ENCODE assay signal across 15 cellular contexts in the genomic region with DNA sequence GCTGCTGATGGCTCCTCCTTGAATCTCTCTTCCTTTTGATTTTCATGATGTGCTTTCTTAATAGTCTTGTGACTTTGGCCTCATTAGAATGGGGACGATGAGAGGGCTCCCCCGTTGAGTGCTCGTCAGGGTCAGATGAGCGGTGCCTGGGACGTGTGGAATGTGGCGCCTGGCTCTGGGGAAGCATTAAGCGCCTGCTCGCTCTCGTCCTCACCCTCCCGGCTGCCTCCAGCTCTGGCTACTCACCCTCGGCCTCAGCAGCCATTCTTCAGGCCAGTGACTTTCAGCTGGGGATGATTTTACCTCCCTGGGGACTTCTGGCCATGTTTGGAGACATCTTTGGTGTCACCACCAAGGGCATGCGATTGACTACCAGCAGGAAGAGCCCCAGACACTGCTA.
DNase-seq lines count a peak whose midpoint lies in the region; ATAC-seq and TF ChIP-seq lines count a peak whose summit lies in the region.
"Had no signal": no experiment of that assay in that cellular context is flagged by ENCODE, and none has a peak within 500 bp of the region (broad histone marks: within the 10 kb centered on the region; RNA-seq: fewer than 3 reads in every experiment).

No MANE protein-coding gene starts in this region.

- peaks cover 0 to 24% (median 19%) of the 10 kb centered on the region in 10 experiments; a peak in 13 of 20 replicates for H3K4me1 ChIP-seq in BLaER1 treated with 17β-estradiol and CSF1 and Interleukin-3, amounts not matched to agents 10 nM and 100 nM
- H3K4me1 ChIP-seq in H9 (ENCODE audit: insufficient read depth, low read length): no peaks in the 10 kb centered on the region

- no peaks in the 10 kb centered on the region for H3K79me2 ChIP-seq in H9 (ENCODE audit: insufficient read depth, low read length)

- H3K36me3 Mint-ChIP-seq in H9 (ENCODE audit: insufficient read depth in 1 of 3, low read depth in 3 of 3): no peaks in the 10 kb centered on the region
- no peaks in the 10 kb centered on the region for H3K36me3 Mint-ChIP-seq in nephron progenitor cell (ENCODE audit: low read depth)

- no peak overlapping the region for H3K23ac ChIP-seq in H9 (ENCODE audit: insufficient read length, low read depth, low read length)

- no peak overlapping the region for H2BK120ac ChIP-seq in H9 (ENCODE audit: low read depth, low read length, poor library complexity, severe bottlenecking)

- DNase-seq in H9: peak; percentile 60
- DNase-seq in islet precursor cell: peak; percentile 56
- DNase-seq in nephron progenitor cell: peak; percentile 27
- DNase-seq in HCEC 1CT: no peak
- no peak for DNase-seq in effector CD8-positive, alpha-beta T cell (lab: John Stamatoyannopoulos, UW)
- no peak for DNase-seq in UCSD-AML1 (lab: John Stamatoyannopoulos, UW; ENCODE audit: unreplicated experiment)
- DNase-seq: 8988T; AML-193; C1 segment of cervical spinal cord; CD4-positive, alpha-beta T cell; DMS79; GDM1 had no signal

- no peak for ATAC-seq in HG03159 (IDR thresholded peaks at IDR 0.05; ENCODE audit: unreplicated experiment)

- H3K9me3 Mint-ChIP-seq in H9: no peaks in the 10 kb centered on the region; a peak in 1 of 5 replicates
- H3K9me3 Mint-ChIP-seq in nephron progenitor cell: no peaks in the 10 kb centered on the region
- H3K9me3 Mint-ChIP-seq: CD4-positive, alpha-beta T cell had no signal

- no peak overlapping the region for H3K4ac ChIP-seq in H9 (ENCODE audit: low read depth, low read length)

- H2AK5ac ChIP-seq in H9 (ENCODE audit: insufficient read length, low read length): no peak overlapping the region

- H3K18ac ChIP-seq in H9 (ENCODE audit: insufficient read length, low read depth, low read length): no peak overlapping the region

- H3K23me2 ChIP-seq in H9 (ENCODE audit: insufficient read length, low read depth, low read length, poor library complexity, severe bottlenecking): no peaks in the 10 kb centered on the region

- no peak overlapping the region for H2BK15ac ChIP-seq in H9 (ENCODE audit: low read depth, low read length)

- no peak overlapping the region for H3K4me3 ChIP-seq in BLaER1 treated with 17β-estradiol and CSF1 and Interleukin-3, amounts not matched to agents 10 nM and 100 nM

- no peak overlapping the region for H2BK20ac ChIP-seq in H9 (ENCODE audit: low read depth, low read length, poor library complexity, severe bottlenecking)

- H3K27ac ChIP-seq in BLaER1 treated with 17β-estradiol and CSF1 and Interleukin-3, amounts not matched to agents 10 nM and 100 nM: no peak overlapping the region
- H3K27ac ChIP-seq in H9 (ENCODE audit: insufficient read length, low read depth, low read length): no peak overlapping the region
- H3K27ac ChIP-seq: HL-60 had no signal

- H3K79me1 ChIP-seq in H9 (ENCODE audit: insufficient read depth, low read depth, low read length, poor library complexity, severe bottlenecking): no peaks in the 10 kb centered on the region

- H3T11ph ChIP-seq in H9 (ENCODE audit: low read length): no peak overlapping the region

- no peaks in the 10 kb centered on the region for H4K20me1 ChIP-seq in BLaER1 treated with 17β-estradiol and CSF1 and Interleukin-3, amounts not matched to agents 10 nM and 100 nM
- no peaks in the 10 kb centered on the region for H4K20me1 ChIP-seq in H9 (ENCODE audit: control insufficient read depth, insufficient read depth, insufficient read length)

- no peak overlapping the region for H3K56ac ChIP-seq in H9 (ENCODE audit: insufficient read length, low read depth, low read length)

- no peak overlapping the region for H4K5ac ChIP-seq in H9 (ENCODE audit: insufficient read length, low read depth, low read length)

- no peaks in the 10 kb centered on the region for H3K27me3 ChIP-seq in BLaER1 treated with 17β-estradiol and CSF1 and Interleukin-3, amounts not matched to agents 10 nM and 100 nM
- no peaks in the 10 kb centered on the region; the same call in 1 of the 2 replicates for H3K27me3 ChIP-seq in H9 (ENCODE audit: insufficient read depth, low read length)

- no peak for TF ChIP-seq CTCF in H9 (conservative IDR thresholded peaks at IDR 0.05)
- no peak for TF ChIP-seq CTCF in nephron progenitor cell (IDR thresholded peaks at IDR 0.05)

- no peak overlapping the region; a peak in 1 of 5 replicates for H3K4me3 Mint-ChIP-seq in H9
- H3K4me3 Mint-ChIP-seq in nephron progenitor cell: peak overlapping the region; percentile 47
- H3K4me3 Mint-ChIP-seq: CD4-positive, alpha-beta T cell had no signal

- H3K27me3 Mint-ChIP-seq in H9 (ENCODE audit: low read depth) (peaks cover 29% of the 10 kb centered on the region), nephron progenitor cell (ENCODE audit: low read depth, poor library complexity) (peaks cover 11% of the 10 kb centered on the region)

- H4K91ac ChIP-seq in H9 (ENCODE audit: insufficient read length, low read depth, low read length): no peak overlapping the region

- H3K4me2 ChIP-seq in BLaER1 treated with 17β-estradiol and CSF1 and Interleukin-3, amounts not matched to agents 10 nM and 100 nM: peak overlapping the region in 8 of 11 experiments; percentile 3 to 58 (median 50); a peak in 13 of 22 replicates
- no peak overlapping the region for H3K4me2 ChIP-seq in H9 (ENCODE audit: insufficient read depth, insufficient read length, low read length)

- H3K27ac Mint-ChIP-seq in H9: no peak overlapping the region
- no peak overlapping the region for H3K27ac Mint-ChIP-seq in nephron progenitor cell
- H3K27ac Mint-ChIP-seq: CD4-positive, alpha-beta T cell had no signal

- WGBS in H9 (ENCODE audit: extremely low coverage, insufficient read length, low lambda C conversion rate): no CpG with 5 or more reads among the region's 12 CpGs

- no peak overlapping the region for H3K14ac ChIP-seq in H9 (ENCODE audit: insufficient read depth, low read length)

- H3K9ac ChIP-seq in BLaER1 treated with 17β-estradiol and CSF1 and Interleukin-3, amounts not matched to agents 10 nM and 100 nM: no peak overlapping the region
- no peak overlapping the region for H3K9ac ChIP-seq in H9 (ENCODE audit: extremely low read depth, insufficient read length, low read length)

- no peak overlapping the region for H2AFZ ChIP-seq in H9 (ENCODE audit: low read length)

- peaks cover 0 to 15% (median 8%) of the 10 kb centered on the region in 11 experiments; a peak in 11 of 22 replicates for H3K9me3 ChIP-seq in BLaER1 treated with 17β-estradiol and CSF1 and Interleukin-3, amounts not matched to agents 10 nM and 100 nM (replicated peaks in 1 of 11)
- H3K9me3 ChIP-seq in H9 (ENCODE audit: control insufficient read depth, low read depth, low read length): no peaks in the 10 kb centered on the region

- no peaks in the 10 kb centered on the region for H3K36me3 ChIP-seq in BLaER1 treated with 17β-estradiol and CSF1 and Interleukin-3, amounts not matched to agents 10 nM and 100 nM

- no peak overlapping the region for H4K8ac ChIP-seq in H9 (replicated peaks; ENCODE audit: insufficient read length, low read depth, low read length)

- H3K4me1 Mint-ChIP-seq in H9: peaks cover 2 to 5% of the 10 kb centered on the region in 2 experiments; a peak in 3 of 4 replicates
- H3K4me1 Mint-ChIP-seq in nephron progenitor cell: peaks cover 35% of the 10 kb centered on the region

- H2BK5ac ChIP-seq in H9 (ENCODE audit: insufficient read length, low read length): no peak overlapping the region

- no peak overlapping the region for H2BK12ac ChIP-seq in H9 (ENCODE audit: insufficient read length, low read depth, low read length)

Comparison
In these comparisons a context has a peak if more than half of its experiments do, and no peak if none do; other contexts are left out.
1. DNase-seq: peak in H9 (single experiment), islet precursor cell (single experiment) and nephron progenitor cell (single experiment); none in HCEC 1CT (single experiment), effector CD8-positive, alpha-beta T cell (single experiment) and UCSD-AML1 (single experiment).